1 cellular context compared by ENCODE assay signal in genomic region chr19:58466760-58467589, GRCh38.
TF ChIP-seq lines count a peak whose summit lies in the region.

ZNF324 (plus strand) TSS chr19:58467080; CDS start chr19:58469186, 2,106 bp downstream.

TF ChIP-seq in HepG2, 621 proteins besides CTCF, POLR2A, EP300 and RAD21 (continued from another document and continues in another):
- no peak for TF ChIP-seq ZNF512B (CRISPR knock-in tag; IDR thresholded peaks at IDR 0.05; ENCODE audit: borderline replicate concordance)
- TF ChIP-seq PHF8 (CRISPR knock-in tag; IDR thresholded peaks at IDR 0.05) = peak; percentile 59; the same call in 1 of the 2 replicates
- 0 out of 2 replicates have a peak, but pooled peaks have one; percentile 31 for TF ChIP-seq ZNF430 (CRISPR knock-in tag; IDR thresholded peaks at IDR 0.05)
- no peak for TF ChIP-seq HMG20B (CRISPR knock-in tag; conservative IDR thresholded peaks at IDR 0.05)
- no peak for TF ChIP-seq NBN (conservative IDR thresholded peaks at IDR 0.05)
- TF ChIP-seq RCOR2 (CRISPR knock-in tag; IDR thresholded peaks at IDR 0.05) = no peak
- TF ChIP-seq, protein P1, sequence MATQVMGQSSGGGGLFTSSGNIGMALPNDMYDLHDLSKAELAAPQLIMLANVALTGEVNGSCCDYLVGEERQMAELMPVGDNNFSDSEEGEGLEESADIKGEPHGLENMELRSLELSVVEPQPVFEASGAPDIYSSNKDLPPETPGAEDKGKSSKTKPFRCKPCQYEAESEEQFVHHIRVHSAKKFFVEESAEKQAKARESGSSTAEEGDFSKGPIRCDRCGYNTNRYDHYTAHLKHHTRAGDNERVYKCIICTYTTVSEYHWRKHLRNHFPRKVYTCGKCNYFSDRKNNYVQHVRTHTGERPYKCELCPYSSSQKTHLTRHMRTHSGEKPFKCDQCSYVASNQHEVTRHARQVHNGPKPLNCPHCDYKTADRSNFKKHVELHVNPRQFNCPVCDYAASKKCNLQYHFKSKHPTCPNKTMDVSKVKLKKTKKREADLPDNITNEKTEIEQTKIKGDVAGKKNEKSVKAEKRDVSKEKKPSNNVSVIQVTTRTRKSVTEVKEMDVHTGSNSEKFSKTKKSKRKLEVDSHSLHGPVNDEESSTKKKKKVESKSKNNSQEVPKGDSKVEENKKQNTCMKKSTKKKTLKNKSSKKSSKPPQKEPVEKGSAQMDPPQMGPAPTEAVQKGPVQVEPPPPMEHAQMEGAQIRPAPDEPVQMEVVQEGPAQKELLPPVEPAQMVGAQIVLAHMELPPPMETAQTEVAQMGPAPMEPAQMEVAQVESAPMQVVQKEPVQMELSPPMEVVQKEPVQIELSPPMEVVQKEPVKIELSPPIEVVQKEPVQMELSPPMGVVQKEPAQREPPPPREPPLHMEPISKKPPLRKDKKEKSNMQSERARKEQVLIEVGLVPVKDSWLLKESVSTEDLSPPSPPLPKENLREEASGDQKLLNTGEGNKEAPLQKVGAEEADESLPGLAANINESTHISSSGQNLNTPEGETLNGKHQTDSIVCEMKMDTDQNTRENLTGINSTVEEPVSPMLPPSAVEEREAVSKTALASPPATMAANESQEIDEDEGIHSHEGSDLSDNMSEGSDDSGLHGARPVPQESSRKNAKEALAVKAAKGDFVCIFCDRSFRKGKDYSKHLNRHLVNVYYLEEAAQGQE (IDR thresholded peaks at IDR 0.05; ENCODE audit: borderline replicate concordance in 1 of 2, low read depth in 1 of 2, low read length in 2 of 2) = no peak; a peak in 1 of 4 replicates
- no peak for TF ChIP-seq ZNF326 (CRISPR knock-in tag; IDR thresholded peaks at IDR 0.05; ENCODE audit: borderline replicate concordance)
- TF ChIP-seq BRCA1 (CRISPR knock-in tag; IDR thresholded peaks at IDR 0.05) = no peak
- no peak for TF ChIP-seq NCOA2 (CRISPR knock-in tag; IDR thresholded peaks at IDR 0.05)
- TF ChIP-seq ZSCAN30 (CRISPR knock-in tag; IDR thresholded peaks at IDR 0.05) = no peak
- TF ChIP-seq, protein P2, sequence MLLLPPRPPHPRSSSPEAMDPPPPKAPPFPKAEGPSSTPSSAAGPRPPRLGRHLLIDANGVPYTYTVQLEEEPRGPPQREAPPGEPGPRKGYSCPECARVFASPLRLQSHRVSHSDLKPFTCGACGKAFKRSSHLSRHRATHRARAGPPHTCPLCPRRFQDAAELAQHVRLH (CRISPR knock-in tag; IDR thresholded peaks at IDR 0.05; ENCODE audit: borderline replicate concordance, low read depth) = no peak; the same call in 1 of the 2 replicates
- 0 out of 2 replicates have a peak, but pooled peaks have one; percentile 4 for TF ChIP-seq ZNF768 (CRISPR knock-in tag; IDR thresholded peaks at IDR 0.05)
- TF ChIP-seq ZNF484 (CRISPR knock-in tag; IDR thresholded peaks at IDR 0.05; ENCODE audit: borderline replicate concordance, low read depth) = no peak
- TF ChIP-seq, protein P3, sequence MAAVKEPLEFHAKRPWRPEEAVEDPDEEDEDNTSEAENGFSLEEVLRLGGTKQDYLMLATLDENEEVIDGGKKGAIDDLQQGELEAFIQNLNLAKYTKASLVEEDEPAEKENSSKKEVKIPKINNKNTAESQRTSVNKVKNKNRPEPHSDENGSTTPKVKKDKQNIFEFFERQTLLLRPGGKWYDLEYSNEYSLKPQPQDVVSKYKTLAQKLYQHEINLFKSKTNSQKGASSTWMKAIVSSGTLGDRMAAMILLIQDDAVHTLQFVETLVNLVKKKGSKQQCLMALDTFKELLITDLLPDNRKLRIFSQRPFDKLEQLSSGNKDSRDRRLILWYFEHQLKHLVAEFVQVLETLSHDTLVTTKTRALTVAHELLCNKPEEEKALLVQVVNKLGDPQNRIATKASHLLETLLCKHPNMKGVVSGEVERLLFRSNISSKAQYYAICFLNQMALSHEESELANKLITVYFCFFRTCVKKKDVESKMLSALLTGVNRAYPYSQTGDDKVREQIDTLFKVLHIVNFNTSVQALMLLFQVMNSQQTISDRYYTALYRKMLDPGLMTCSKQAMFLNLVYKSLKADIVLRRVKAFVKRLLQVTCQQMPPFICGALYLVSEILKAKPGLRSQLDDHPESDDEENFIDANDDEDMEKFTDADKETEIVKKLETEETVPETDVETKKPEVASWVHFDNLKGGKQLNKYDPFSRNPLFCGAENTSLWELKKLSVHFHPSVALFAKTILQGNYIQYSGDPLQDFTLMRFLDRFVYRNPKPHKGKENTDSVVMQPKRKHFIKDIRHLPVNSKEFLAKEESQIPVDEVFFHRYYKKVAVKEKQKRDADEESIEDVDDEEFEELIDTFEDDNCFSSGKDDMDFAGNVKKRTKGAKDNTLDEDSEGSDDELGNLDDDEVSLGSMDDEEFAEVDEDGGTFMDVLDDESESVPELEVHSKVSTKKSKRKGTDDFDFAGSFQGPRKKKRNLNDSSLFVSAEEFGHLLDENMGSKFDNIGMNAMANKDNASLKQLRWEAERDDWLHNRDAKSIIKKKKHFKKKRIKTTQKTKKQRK (IDR thresholded peaks at IDR 0.05; ENCODE audit: low read length) = no peak
- TF ChIP-seq ZBTB2 (CRISPR knock-in tag; IDR thresholded peaks at IDR 0.05; ENCODE audit: low read depth) = 0 out of 2 replicates have a peak, but pooled peaks have one; percentile 39
- TF ChIP-seq PITX1 (CRISPR knock-in tag; IDR thresholded peaks at IDR 0.05) = no peak; the same call in 1 of the 2 replicates
- TF ChIP-seq RARG (CRISPR knock-in tag; IDR thresholded peaks at IDR 0.05; ENCODE audit: low read depth) = no peak
- TF ChIP-seq REPIN1 (CRISPR knock-in tag; IDR thresholded peaks at IDR 0.05; ENCODE audit: borderline replicate concordance, low read depth) = no peak
- peak; percentile 41; the same call in 1 of the 2 replicates for TF ChIP-seq SIN3B (IDR thresholded peaks at IDR 0.05; ENCODE audit: low read length)
- peak; percentile 71 for TF ChIP-seq ERF (CRISPR knock-in tag; IDR thresholded peaks at IDR 0.05)
- TF ChIP-seq FOXA1 (IDR thresholded peaks at IDR 0.05) = no peak
- 0 out of 2 replicates have a peak, but pooled peaks have one; percentile 11 for TF ChIP-seq FOXA1 (CRISPR knock-in tag; IDR thresholded peaks at IDR 0.05)
- no peak for TF ChIP-seq ATM (IDR thresholded peaks at IDR 0.05; ENCODE audit: borderline replicate concordance)
- TF ChIP-seq ZBTB38 (CRISPR knock-in tag; IDR thresholded peaks at IDR 0.05) = no peak
- TF ChIP-seq ZNF777 (CRISPR knock-in tag; IDR thresholded peaks at IDR 0.05) = peak; percentile 73
- no peak for TF ChIP-seq MAFF (IDR thresholded peaks at IDR 0.05; ENCODE audit: low read depth, low read length)
- TF ChIP-seq, protein P4, sequence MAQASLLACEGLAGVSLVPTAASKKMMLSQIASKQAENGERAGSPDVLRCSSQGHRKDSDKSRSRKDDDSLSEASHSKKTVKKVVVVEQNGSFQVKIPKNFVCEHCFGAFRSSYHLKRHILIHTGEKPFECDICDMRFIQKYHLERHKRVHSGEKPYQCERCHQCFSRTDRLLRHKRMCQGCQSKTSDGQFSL (CRISPR knock-in tag; IDR thresholded peaks at IDR 0.05) = no peak
- peak; percentile 59; the same call in 1 of the 2 replicates for TF ChIP-seq PRDM10 (CRISPR knock-in tag; IDR thresholded peaks at IDR 0.05; ENCODE audit: low read depth)
- TF ChIP-seq ZFAT (CRISPR knock-in tag; conservative IDR thresholded peaks at IDR 0.05) = no peak
- peak; percentile 97 for TF ChIP-seq GABPB1 (CRISPR knock-in tag; IDR thresholded peaks at IDR 0.05)
- peak; percentile 71 for TF ChIP-seq ZBTB7B (CRISPR knock-in tag; IDR thresholded peaks at IDR 0.05)
- TF ChIP-seq FOXP4 (CRISPR knock-in tag; IDR thresholded peaks at IDR 0.05) = no peak
- peak; percentile 51; the same call in 1 of the 2 replicates for TF ChIP-seq YEATS2 (CRISPR knock-in tag; IDR thresholded peaks at IDR 0.05; ENCODE audit: borderline replicate concordance)
- TF ChIP-seq MXI1 (IDR thresholded peaks at IDR 0.05; ENCODE audit: borderline replicate concordance, low read depth, low read length) = peak; percentile 95
- no peak for TF ChIP-seq NFATC3 (CRISPR knock-in tag; IDR thresholded peaks at IDR 0.05)
- TF ChIP-seq, protein P5, sequence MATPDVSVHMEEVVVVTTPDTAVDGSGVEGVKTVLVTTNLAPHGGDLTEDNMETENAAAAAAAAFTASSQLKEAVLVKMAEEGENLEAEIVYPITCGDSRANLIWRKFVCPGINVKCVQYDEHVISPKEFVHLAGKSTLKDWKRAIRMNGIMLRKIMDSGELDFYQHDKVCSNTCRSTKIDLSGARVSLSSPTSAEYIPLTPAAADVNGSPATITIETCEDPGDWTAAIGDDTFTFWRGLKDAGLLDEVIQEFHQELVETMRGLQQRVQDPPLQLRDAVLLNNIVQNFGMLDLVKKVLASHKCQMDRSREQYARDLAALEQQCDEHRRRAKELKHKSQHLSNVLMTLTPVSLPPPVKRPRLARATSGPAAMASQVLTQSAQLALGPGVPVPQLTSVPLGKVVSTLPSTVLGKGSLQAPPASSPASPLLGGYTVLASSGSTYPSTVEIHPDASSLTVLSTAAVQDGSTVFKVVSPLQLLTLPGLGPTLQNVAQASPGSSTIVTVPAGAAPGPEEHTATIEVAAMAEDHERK (CRISPR knock-in tag; IDR thresholded peaks at IDR 0.05; ENCODE audit: low read depth) = peak; percentile 76
- TF ChIP-seq HIC2 (CRISPR knock-in tag; IDR thresholded peaks at IDR 0.05; ENCODE audit: low read depth) = no peak
- no peak for TF ChIP-seq CAMTA2 (CRISPR knock-in tag; IDR thresholded peaks at IDR 0.05; ENCODE audit: borderline replicate concordance)
